ENCODE assay signal across 1 cellular context in genomic region chr16:69339289-69340094, GRCh38.
TF ChIP-seq lines count a peak whose summit lies in the region.

TSS of gene COG8 (minus strand) at chr16:69339564. CDS start at chr16:69339552, 12 bp downstream.
TSS of gene NIP7 (plus strand) at chr16:69339772. CDS start at chr16:69339830, 58 bp downstream.

TF ChIP-seq in WTC11, 78 proteins besides CTCF, POLR2A, EP300 and RAD21 (continued from another document and continues in another):
- peak; percentile 62; the same call in 1 of the 2 replicates for TF ChIP-seq ARID4B (CRISPR knock-in tag; IDR thresholded peaks at IDR 0.05; ENCODE audit: borderline replicate concordance)
- no peak for TF ChIP-seq ATF3 (CRISPR knock-in tag; conservative IDR thresholded peaks at IDR 0.05)
- TF ChIP-seq TEAD4 (CRISPR knock-in tag; IDR thresholded peaks at IDR 0.05): no peak
- TF ChIP-seq TEAD1 (CRISPR knock-in tag; IDR thresholded peaks at IDR 0.05): peak; percentile 12; the same call in 1 of the 2 replicates
- TF ChIP-seq PREB (CRISPR knock-in tag; IDR thresholded peaks at IDR 0.05; ENCODE audit: borderline replicate concordance): 0 out of 2 replicates have a peak, but pooled peaks have one; percentile 5
- no peak; the same call in 1 of the 2 replicates for TF ChIP-seq ATF1 (CRISPR knock-in tag; IDR thresholded peaks at IDR 0.05)
- no peak; the same call in 1 of the 2 replicates for TF ChIP-seq FOXP4 (CRISPR knock-in tag; IDR thresholded peaks at IDR 0.05)
- no peak for TF ChIP-seq ZNF532 (CRISPR knock-in tag; IDR thresholded peaks at IDR 0.05; ENCODE audit: borderline replicate concordance)
- TF ChIP-seq RELA (CRISPR knock-in tag; IDR thresholded peaks at IDR 0.05; ENCODE audit: borderline replicate concordance): no peak
- no peak for TF ChIP-seq RORB (CRISPR knock-in tag; IDR thresholded peaks at IDR 0.05)
- no peak for TF ChIP-seq IRF2 (CRISPR knock-in tag; IDR thresholded peaks at IDR 0.05; ENCODE audit: borderline replicate concordance, low read depth)
- TF ChIP-seq ERG (CRISPR knock-in tag; IDR thresholded peaks at IDR 0.05): no peak
- peak; percentile 83 for TF ChIP-seq TP53 (CRISPR knock-in tag; IDR thresholded peaks at IDR 0.05)
- no peak for TF ChIP-seq HMGA2 (CRISPR knock-in tag; IDR thresholded peaks at IDR 0.05)
- peak; percentile 93 for TF ChIP-seq CREM (CRISPR knock-in tag; IDR thresholded peaks at IDR 0.05)
- TF ChIP-seq ZNF138 (CRISPR knock-in tag; conservative IDR thresholded peaks at IDR 0.05): no peak
- no peak for TF ChIP-seq ATF2 (CRISPR knock-in tag; IDR thresholded peaks at IDR 0.05; ENCODE audit: borderline replicate concordance, low read depth)
- TF ChIP-seq IRF1 (CRISPR knock-in tag; IDR thresholded peaks at IDR 0.05): no peak
- 0 out of 2 replicates have a peak, but pooled peaks have one; percentile 5 for TF ChIP-seq ZBTB43 (CRISPR knock-in tag; IDR thresholded peaks at IDR 0.05)
- TF ChIP-seq ZNF121 (CRISPR knock-in tag; IDR thresholded peaks at IDR 0.05): no peak
- TF ChIP-seq MYBL2 (CRISPR knock-in tag; IDR thresholded peaks at IDR 0.05): 0 out of 2 replicates have a peak, but pooled peaks have one; percentile 79
- no peak for TF ChIP-seq JAZF1 (CRISPR knock-in tag; IDR thresholded peaks at IDR 0.05)
- peak; percentile 53; the same call in 1 of the 2 replicates for TF ChIP-seq SP1 (CRISPR knock-in tag; conservative IDR thresholded peaks at IDR 0.05)
- no peak for TF ChIP-seq ELF4 (CRISPR knock-in tag; IDR thresholded peaks at IDR 0.05; ENCODE audit: low read depth)
- TF ChIP-seq NFATC4 (CRISPR knock-in tag; IDR thresholded peaks at IDR 0.05): no peak
- no peak for TF ChIP-seq CREB1 (CRISPR knock-in tag; IDR thresholded peaks at IDR 0.05)
- TF ChIP-seq ZNF232 (CRISPR knock-in tag; IDR thresholded peaks at IDR 0.05): 0 out of 2 replicates have a peak, but pooled peaks have one; percentile 58
- no peak for TF ChIP-seq STAT6 (CRISPR knock-in tag; conservative IDR thresholded peaks at IDR 0.05; ENCODE audit: low read depth)
- TF ChIP-seq ZNF317 (CRISPR knock-in tag; IDR thresholded peaks at IDR 0.05; ENCODE audit: borderline replicate concordance, low read depth): no peak
- TF ChIP-seq E2F4 (CRISPR knock-in tag; IDR thresholded peaks at IDR 0.05; ENCODE audit: borderline replicate concordance, low read depth): no peak
- TF ChIP-seq GABPB1 (CRISPR knock-in tag; IDR thresholded peaks at IDR 0.05): peak; percentile 88
- TF ChIP-seq ZBTB21 (CRISPR knock-in tag; IDR thresholded peaks at IDR 0.05; ENCODE audit: borderline replicate concordance): peak; percentile 40; the same call in 1 of the 2 replicates
- no peak for TF ChIP-seq NFYB (CRISPR knock-in tag; conservative IDR thresholded peaks at IDR 0.05; ENCODE audit: low read depth)
- peak; percentile 93 for TF ChIP-seq MAX (CRISPR knock-in tag; IDR thresholded peaks at IDR 0.05)
